Comparison of ENCODE assay signal across 14 cellular contexts in the genomic region with DNA sequence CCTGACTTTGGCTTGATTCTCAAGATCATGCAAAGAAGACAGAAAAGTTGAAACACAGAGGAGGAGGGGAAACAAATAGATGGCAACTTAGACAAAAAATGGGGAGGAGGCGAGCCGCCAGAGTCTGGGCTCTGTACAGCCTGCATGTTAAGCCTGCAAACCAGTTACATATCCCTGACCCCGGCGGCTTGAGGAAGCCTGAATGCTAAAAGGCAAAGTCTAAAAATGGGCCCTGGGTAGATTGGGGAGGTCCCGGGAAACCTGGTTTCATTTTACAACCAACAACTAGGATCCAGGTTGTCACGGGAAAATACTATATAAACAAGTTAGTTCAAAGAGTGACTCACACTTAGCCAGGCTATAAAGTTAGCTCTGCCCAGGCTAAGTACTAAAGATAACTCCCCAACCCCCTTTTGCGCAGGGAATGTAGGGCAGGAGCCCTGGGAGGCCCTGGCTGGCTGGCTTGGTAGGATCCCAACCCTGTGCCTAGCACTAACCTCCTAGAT. TPM values are rescaled to one million over a fixed set of nuclear protein-coding genes. Genes with fewer than 3 reads are reported as not detected.
DNase-seq lines count a peak whose midpoint lies in the region; ATAC-seq, FAIRE-seq and TF ChIP-seq lines count a peak whose summit lies in the region.
"Had no signal": no experiment of that assay in that cellular context is flagged by ENCODE, and none has a peak within 500 bp of the region (broad histone marks: within the 10 kb centered on the region; RNA-seq: fewer than 3 reads in every experiment).

No MANE protein-coding gene starts in this region.

- no peak overlapping the region for H2AFZ ChIP-seq in K562 (ENCODE audit: low read depth, low read length)

- H3K9me3 ChIP-seq in K562 (replicated peaks; ENCODE audit: control insufficient read depth, insufficient read depth, low read depth, low read length), result no peaks in the 10 kb centered on the region
- H3K9me3 ChIP-seq in transverse colon, result no peaks in the 10 kb centered on the region

- 0 out of 2 replicates have a peak, but pooled peaks cover 3% of the 10 kb centered on the region for H4K20me1 ChIP-seq in K562 (replicated peaks; ENCODE audit: control insufficient read depth, insufficient read depth, low read length)

- H3K4me1 ChIP-seq in K562 (replicated peaks in 1 of 2; ENCODE audit: control insufficient read depth in 2 of 2, insufficient read depth in 2 of 2, low read length in 2 of 2) (peaks cover 0 to 6% of the 10 kb centered on the region in 2 experiments; a peak in 1 of 5 replicates), transverse colon (peaks cover 17 to 46% (median 31%) of the 10 kb centered on the region in 4 donors)

- H3K9me1 ChIP-seq in K562 (ENCODE audit: control insufficient read depth, insufficient read depth, low read length), result no peaks in the 10 kb centered on the region

- TF ChIP-seq RAD21 in K562 (CRISPR knock-in tag; conservative IDR thresholded peaks at IDR 0.05 in 1 of 2, IDR thresholded peaks at IDR 0.05 in 1 of 2), result no peak

- no peaks in the 10 kb centered on the region for H3K79me2 ChIP-seq in K562 (ENCODE audit: control insufficient read depth, insufficient read depth, low read length)

- no TSS peak for BruUV-seq in K562 (replicated peaks; lab: Mats Ljungman, UMichigan)

- no peak for TF ChIP-seq CTCF in K562 (IDR thresholded peaks at IDR 0.05 in 2 of 3, conservative IDR thresholded peaks at IDR 0.05 in 1 of 3; ENCODE audit: insufficient read depth in 2 of 3, low read depth in 1 of 3, low read length in 3 of 3)
- no peak for TF ChIP-seq CTCF in transverse colon (IDR thresholded peaks at IDR 0.05)

- H3K4me3 ChIP-seq in K562 (no peak overlapping the region), transverse colon (no peak overlapping the region)

- H3K27me3 ChIP-seq in K562 (ENCODE audit: control insufficient read depth in 2 of 2, insufficient read depth in 2 of 2, low read length in 2 of 2) (peaks cover 9 to 42% of the 10 kb centered on the region in 2 experiments), transverse colon (no peaks in the 10 kb centered on the region)

- DNase-seq in HT1080 (ENCODE audit: low read depth) (peak; percentile 49), K562 (ENCODE audit: extremely low read depth in 1 of 4, low spot score in 3 of 4) (peak in 1 of 4 experiments; percentile 15), left lobe of liver (ENCODE audit: low spot score) (no peak), transverse colon (peak; percentile 73), HuH-7.5 (ENCODE audit: low spot score) (no peak), GM12892 (ENCODE audit: insufficient read length) (no peak), DMS114 treated with DMSO at 0.1 percent for 48 hours (lab: John Stamatoyannopoulos, UW; ENCODE audit: unreplicated experiment) (no peak)
- DNase-seq: activated CD8-positive, alpha-beta memory T cell treated with anti-CD3 and anti-CD28 coated beads, Interleukin-2, amount 10 ng/mL, durations not matched to agents 7 days and 5 days; anterior cingulate cortex; foreskin melanocyte; mesendoderm; NCI-H1436 treated with DMSO at 0.1 percent for 48 hours; stimulated activated CD8-positive, alpha-beta memory T cell treated with anti-CD3 and anti-CD28 coated beads, Interleukin-4, amount 100 ng/mL, for 48 hours; T1000 had no signal

- 7% methylated on average over 7 of the region's 7 CpGs for WGBS in K562 (ENCODE audit: insufficient coverage, low coverage, missing lambda C conversion rate)
- 33 to 47% methylated on average over 1 to 7 of the region's 7 CpGs for WGBS in transverse colon (ENCODE audit: low coverage in 1 of 2), 2 donors

- intact Hi-C loops in K562 (cut with micrococcal nuclease) (no loop called here), transverse colon (cut with DNase I; ENCODE audit: low total_unique reads) (no loop called here)

- FAIRE-seq in K562 (lab: Jason Lieb, UNC), result no peak
- no peak for FAIRE-seq in GM12892 (lab: Jason Lieb, UNC)

- CTCF ChIA-PET in K562 (lab: Yijun Ruan, JAX; ENCODE audit: low intra/inter-chr PET ratio), result interaction anchor here (0.6 kb wide), 2 partner anchors 35 to 221 kb away, joined by 3 read pairs; no protein-coding TSS in a partner anchor

- no peak for TF ChIP-seq POLR2A in K562 (conservative IDR thresholded peaks at IDR 0.05)
- no peak for TF ChIP-seq POLR2A in transverse colon (IDR thresholded peaks at IDR 0.05)
- no peak for TF ChIP-seq POLR2A in GM12892 (IDR thresholded peaks at IDR 0.05; ENCODE audit: low read depth, low read length)

- in situ Hi-C loops in K562 (cut with MboI) (loop anchor here (25.0 kb wide), 1 partner anchor 722 kb away; no protein-coding TSS in a partner anchor), transverse colon (cut with MboI; ENCODE audit: low pct_ligation_motif_present in 1 of 4, low pct_unique_long_range_greater_than_20kb in 1 of 4, low sequenced_read_pairs in 3 of 4) (loop anchor here in 2 of 4 donors (25.0 kb wide), 2 partner anchors 147 to 222 kb away; no protein-coding TSS in a partner anchor)

- TF ChIP-seq EP300 in K562 (IDR thresholded peaks at IDR 0.05; ENCODE audit: low read length), result no peak
- TF ChIP-seq EP300 in transverse colon (IDR thresholded peaks at IDR 0.05; ENCODE audit: low read depth), result peak; percentile 46

- ATAC-seq in K562, result no peak
- ATAC-seq in left lobe of liver, result peak; percentile 3
- ATAC-seq: activated CD8-positive, alpha-beta memory T cell treated with anti-CD3 and anti-CD28 coated beads, Interleukin-2, amount 10 ng/mL, durations not matched to agents 7 days and 5 days had no signal

- POLR2A ChIA-PET in K562 (lab: Yijun Ruan, JAX), result no interaction called here

- no peaks in the 10 kb centered on the region for H3K36me3 ChIP-seq in K562 (ENCODE audit: control insufficient read depth, insufficient read depth, low read length)
- H3K36me3 ChIP-seq in transverse colon, result no peaks in the 10 kb centered on the region

- no peak overlapping the region for H3K4me2 ChIP-seq in K562 (ENCODE audit: insufficient read depth, low read length)

- no peak overlapping the region for H3K27ac ChIP-seq in K562 (ENCODE audit: extremely low read depth, low read depth, low read length)
- peak overlapping the region; percentile 75 to 88 (median 80) for H3K27ac ChIP-seq in transverse colon

- H3K9ac ChIP-seq in K562 (ENCODE audit: insufficient read depth in 1 of 2, low read depth in 2 of 2, low read length in 2 of 2), result no peak overlapping the region

TF ChIP-seq in K562, 482 proteins besides CTCF, POLR2A, EP300 and RAD21 (continues in another document):
- TF ChIP-seq, protein P1, sequence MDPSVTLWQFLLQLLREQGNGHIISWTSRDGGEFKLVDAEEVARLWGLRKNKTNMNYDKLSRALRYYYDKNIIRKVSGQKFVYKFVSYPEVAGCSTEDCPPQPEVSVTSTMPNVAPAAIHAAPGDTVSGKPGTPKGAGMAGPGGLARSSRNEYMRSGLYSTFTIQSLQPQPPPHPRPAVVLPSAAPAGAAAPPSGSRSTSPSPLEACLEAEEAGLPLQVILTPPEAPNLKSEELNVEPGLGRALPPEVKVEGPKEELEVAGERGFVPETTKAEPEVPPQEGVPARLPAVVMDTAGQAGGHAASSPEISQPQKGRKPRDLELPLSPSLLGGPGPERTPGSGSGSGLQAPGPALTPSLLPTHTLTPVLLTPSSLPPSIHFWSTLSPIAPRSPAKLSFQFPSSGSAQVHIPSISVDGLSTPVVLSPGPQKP (CRISPR knock-in tag; IDR thresholded peaks at IDR 0.05), result no peak
- no peak for TF ChIP-seq ZNF668 (CRISPR knock-in tag; IDR thresholded peaks at IDR 0.05)
- TF ChIP-seq, protein P2, sequence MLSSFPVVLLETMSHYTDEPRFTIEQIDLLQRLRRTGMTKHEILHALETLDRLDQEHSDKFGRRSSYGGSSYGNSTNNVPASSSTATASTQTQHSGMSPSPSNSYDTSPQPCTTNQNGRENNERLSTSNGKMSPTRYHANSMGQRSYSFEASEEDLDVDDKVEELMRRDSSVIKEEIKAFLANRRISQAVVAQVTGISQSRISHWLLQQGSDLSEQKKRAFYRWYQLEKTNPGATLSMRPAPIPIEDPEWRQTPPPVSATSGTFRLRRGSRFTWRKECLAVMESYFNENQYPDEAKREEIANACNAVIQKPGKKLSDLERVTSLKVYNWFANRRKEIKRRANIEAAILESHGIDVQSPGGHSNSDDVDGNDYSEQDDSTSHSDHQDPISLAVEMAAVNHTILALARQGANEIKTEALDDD (IDR thresholded peaks at IDR 0.05), result peak; percentile 85

RNA-seq across cellular contexts. Expression of a gene that starts 18.8 kb away (rescaled TPM):
- not detected in 2 replicates for total RNA-seq in HT1080 (2014; rRNA removed; shearing (Covaris generic))
- not detected in 2 replicates for polyA plus RNA-seq in HT1080 (2015; cell fraction: cytosol; rRNA removed)
- not detected in 2 replicates for polyA plus RNA-seq in HT1080 (2015; cell fraction: nucleus; rRNA removed)
- total RNA-seq in K562 (2011; cell fraction: chromatin; rRNA removed; ENCODE audit: low replicate concordance), result 0.25 and 0.77 TPM in 2 replicates
- total RNA-seq in K562 (2011; cell fraction: nucleolus; rRNA removed), result 0.33 TPM in 1 of 2 replicates, not detected in the other
- 0.84 TPM in 1 of 2 replicates, not detected in the other for total RNA-seq in K562 (2011; cell fraction: nucleoplasm; rRNA removed)
- not detected in 2 replicates for total RNA-seq in K562 (2014; rRNA removed)
- total RNA-seq in K562 (2014; rRNA removed; fragmentation: Illumina TruSeq; extraction: Trizol), result not detected in 2 replicates
- 0.34 TPM in 1 of 2 replicates, not detected in the other for total RNA-seq in K562 (2015; rRNA removed; fragmentation: Illumina TruSeq; extraction: Trizol)
- total RNA-seq in K562 (2021), result 0.18 and 0.40 TPM in 2 replicates
- polyA plus RNA-seq in K562 (2011; rRNA removed), result 0.15 and 0.49 TPM in 2 replicates
- polyA plus RNA-seq in K562 (2011; cell fraction: cytosol; rRNA removed), result 0.28 and 0.66 TPM in 2 replicates
- 0.62 and 1.5 TPM in 2 replicates for polyA plus RNA-seq in K562 (2011; cell fraction: nucleus; rRNA removed)
- polyA plus RNA-seq in K562 (2012), result 0.12 and 0.17 TPM in 2 replicates
- polyA plus RNA-seq in K562 (2014; fragmentation: Illumina TruSeq; extraction: Trizol), result not detected in 2 replicates
- polyA plus RNA-seq in K562 (2014; fragmentation: Nextera tagmentation; extraction: Ambion mirVana), result under 1 TPM; 0.06 to 0.24 TPM
- polyA plus RNA-seq in K562 (2014; rRNA removed), result 0.29 TPM in 1 of 2 replicates, not detected in the other
- 0.57 and 0.98 TPM in 2 replicates for polyA minus RNA-seq in K562 (2011; rRNA and poly(A)+ RNA removed)
- not detected in 2 replicates for polyA minus RNA-seq in K562 (2011; cell fraction: cytosol; rRNA and poly(A)+ RNA removed)
- 0.54 and 0.78 TPM in 2 replicates for polyA minus RNA-seq in K562 (2011; cell fraction: nucleus; rRNA and poly(A)+ RNA removed)
- total RNA-seq in left lobe of liver, result 160 TPM
- total RNA-seq in transverse colon, result 100 to 1,000 TPM; 108 to 271 (median 155) TPM
- not detected for polyA plus RNA-seq in GM12892 (2012; ENCODE audit: missing spikeins)

Comparison
In these comparisons a context has a peak if more than half of its experiments do, and no peak if none do; other contexts are left out.
1. DNase-seq: peak in HT1080 (single experiment) and transverse colon (single experiment); none in left lobe of liver (single experiment), HuH-7.5 (single experiment), GM12892 (single experiment) and DMS114 treated with DMSO at 0.1 percent for 48 hours (single experiment).
2. RNA of a gene that starts 18.8 kb away (total RNA-seq): 108 to 271 TPM in transverse colon and 160 TPM in left lobe of liver (single experiment); 0.18 to 0.84 TPM in K562 and not detected in HT1080; every median in the first group is over 10 times any median in the second.